ENCODE assay signal across 8 cellular contexts in genomic region chr3:8443829-8444791, GRCh38. TPM values are rescaled to one million over a fixed set of nuclear protein-coding genes. Genes with fewer than 3 reads are reported as not detected.
DNase-seq lines count a peak whose midpoint lies in the region; ATAC-seq and TF ChIP-seq lines count a peak whose summit lies in the region.

No MANE protein-coding gene starts in this region.

- no peak for TF ChIP-seq CTCF in AG10803 (conservative IDR thresholded peaks at IDR 0.05; ENCODE audit: low read length)
- no peak for TF ChIP-seq CTCF in vagina (IDR thresholded peaks at IDR 0.05)

- no peaks in the 10 kb centered on the region for H3K9me3 Mint-ChIP-seq in immature natural killer cell

- H3K36me3 ChIP-seq in mesendoderm (ENCODE audit: control insufficient read depth, insufficient read depth, low read length) (no peaks in the 10 kb centered on the region), vagina (no peaks in the 10 kb centered on the region)

- peaks cover 0 to 2% (median 0%) of the 10 kb centered on the region in 3 donors for H3K27me3 Mint-ChIP-seq in immature natural killer cell (ENCODE audit: low read depth in 3 of 3)

- intact Hi-C loops in vagina (cut with DNase I), result loop anchor here (5.0 kb wide), 1 partner anchor 178 kb away; no protein-coding TSS in a partner anchor

- no peak overlapping the region for H2BK120ac ChIP-seq in mesendoderm (ENCODE audit: low read depth, low read length)

- WGBS in mesendoderm (ENCODE audit: extremely low coverage, insufficient coverage, low lambda C conversion rate), result no CpG with 5 or more reads among the region's 15 CpGs

- no peaks in the 10 kb centered on the region for H3K27me3 ChIP-seq in mesendoderm (ENCODE audit: insufficient read depth, low read length, poor library complexity)
- H3K27me3 ChIP-seq in vagina, result no peaks in the 10 kb centered on the region

- H3K9me3 ChIP-seq in vagina, result no peaks in the 10 kb centered on the region

- H4K8ac ChIP-seq in mesendoderm (ENCODE audit: low read depth, low read length), result no peak overlapping the region

- no peak overlapping the region for H3K4me2 ChIP-seq in mesendoderm (ENCODE audit: low read length)

- peak; percentile 100 for DNase-seq in AG10803 (ENCODE audit: low read depth)
- DNase-seq in RKO (ENCODE audit: low spot score), result peak; percentile 68
- peak; percentile 96 for DNase-seq in epidermal melanocyte (ENCODE audit: insufficient read length, low spot score)
- peak; percentile 96 for DNase-seq in mesendoderm
- no peak for DNase-seq in vagina (ENCODE audit: extremely low spot score in 2 of 2)
- no peak for DNase-seq in HUDEP-2 (lab: John Stamatoyannopoulos, UW; ENCODE audit: unreplicated experiment in 76 of 76)
- no peak for DNase-seq in immature natural killer cell

- no peak overlapping the region for H3K4me3 Mint-ChIP-seq in immature natural killer cell

- ATAC-seq in HG02759 (IDR thresholded peaks at IDR 0.05; ENCODE audit: unreplicated experiment), result peak; percentile 67

- H3K9ac ChIP-seq in mesendoderm (ENCODE audit: low read length), result no peak overlapping the region

- H2AK5ac ChIP-seq in mesendoderm (ENCODE audit: low read length), result no peak overlapping the region

- no peak overlapping the region for H3K18ac ChIP-seq in mesendoderm (ENCODE audit: low read length)

- no peak overlapping the region for H2BK5ac ChIP-seq in mesendoderm (ENCODE audit: low read length)

- no peak overlapping the region for H4K5ac ChIP-seq in mesendoderm (ENCODE audit: low read length)

- no peaks in the 10 kb centered on the region for H3K36me3 Mint-ChIP-seq in immature natural killer cell

- H3K4me3 ChIP-seq in AG10803 (ENCODE audit: low read length) (peak overlapping the region; percentile 34), mesendoderm (ENCODE audit: low read length) (no peak overlapping the region), vagina (peak overlapping the region in 1 of 2 donors; percentile 7)

- TF ChIP-seq POLR2A in vagina (IDR thresholded peaks at IDR 0.05), result no peak

- H3K27ac Mint-ChIP-seq in immature natural killer cell, result no peak overlapping the region

- H3K79me1 ChIP-seq in mesendoderm (ENCODE audit: low read length), result no peaks in the 10 kb centered on the region

- H3K56ac ChIP-seq in mesendoderm (ENCODE audit: low read length), result peak overlapping the region; percentile 22

- no peak overlapping the region for H2BK15ac ChIP-seq in mesendoderm (replicated peaks; ENCODE audit: low read depth)

- H3K4me1 ChIP-seq in mesendoderm (ENCODE audit: control insufficient read depth, low read depth, low read length) (peaks cover 2% of the 10 kb centered on the region), vagina (peaks cover 34% of the 10 kb centered on the region)

- H3K79me2 ChIP-seq in mesendoderm (ENCODE audit: control insufficient read depth, insufficient read depth, low read length), result no peaks in the 10 kb centered on the region

- no peak overlapping the region for H3K27ac ChIP-seq in mesendoderm (ENCODE audit: low read depth, low read length)
- peak overlapping the region; percentile 44 for H3K27ac ChIP-seq in vagina

- H3K23ac ChIP-seq in mesendoderm (ENCODE audit: low read length), result no peak overlapping the region

- H3K4ac ChIP-seq in mesendoderm (ENCODE audit: low read depth, low read length), result no peak overlapping the region

- H3K4me1 Mint-ChIP-seq in immature natural killer cell, result no peaks in the 10 kb centered on the region

RNA-seq across cellular contexts. Expression of gene LMCD1, which starts 57.5 kb away (rescaled TPM):
- 7.2 TPM for polyA plus RNA-seq in mesendoderm (2013, experiment 1 of 2)
- polyA plus RNA-seq in mesendoderm (2013, experiment 2 of 2), result 7.6 TPM
- total RNA-seq in vagina, result 78.3 TPM
- under 1 TPM in 1 of 3 donors, not detected in 2; 0.24 TPM for polyA plus RNA-seq in immature natural killer cell

Comparison
In these comparisons a context has a peak if more than half of its experiments do, and no peak if none do; other contexts are left out.
1. DNase-seq: peak in AG10803 (single experiment), RKO (single experiment), epidermal melanocyte (single experiment) and mesendoderm (single experiment); none in vagina (0 of 2), HUDEP-2 (0 of 76) and immature natural killer cell (0 of 3).